In genomic region chr12:53052419-53053222, GRCh38 we compare ENCODE assay signal across 9 cellular contexts. TPM values are rescaled to one million over a fixed set of nuclear protein-coding genes. Genes with fewer than 3 reads are reported as not detected.
DNase-seq lines count a peak whose midpoint lies in the region; ATAC-seq and TF ChIP-seq lines count a peak whose summit lies in the region.
"Had no signal": no experiment of that assay in that cellular context is flagged by ENCODE, and none has a peak within 500 bp of the region (broad histone marks: within the 10 kb centered on the region; RNA-seq: fewer than 3 reads in every experiment).

No MANE protein-coding gene starts in this region.

- H3K27me3 Mint-ChIP-seq in endothelial cell (ENCODE audit: unreplicated experiment), result peaks cover 15% of the 10 kb centered on the region
- no peaks in the 10 kb centered on the region for H3K27me3 Mint-ChIP-seq in activated CD8-positive, alpha-beta T cell treated with anti-CD3 and anti-CD28 coated beads, Interleukin-2, amount 10 ng/mL, durations not matched to agents 7 days and 5 days (ENCODE audit: low read depth)

- no peak overlapping the region for H3K27ac Mint-ChIP-seq in endothelial cell (ENCODE audit: unreplicated experiment)
- no peak overlapping the region for H3K27ac Mint-ChIP-seq in activated CD8-positive, alpha-beta T cell treated with anti-CD3 and anti-CD28 coated beads, Interleukin-2, amount 10 ng/mL, durations not matched to agents 7 days and 5 days

- peaks cover 23% of the 10 kb centered on the region for H3K36me3 Mint-ChIP-seq in endothelial cell (ENCODE audit: low read depth, unreplicated experiment)
- H3K36me3 Mint-ChIP-seq in activated CD8-positive, alpha-beta T cell treated with anti-CD3 and anti-CD28 coated beads, Interleukin-2, amount 10 ng/mL, durations not matched to agents 7 days and 5 days (ENCODE audit: low read depth), result no peaks in the 10 kb centered on the region

- peaks cover 54% of the 10 kb centered on the region for H3K4me1 ChIP-seq in mucosa of descending colon (ENCODE audit: low read depth)

- peaks cover 39% of the 10 kb centered on the region for H3K4me1 Mint-ChIP-seq in endothelial cell (ENCODE audit: unreplicated experiment)
- peaks cover 24% of the 10 kb centered on the region for H3K4me1 Mint-ChIP-seq in activated CD8-positive, alpha-beta T cell treated with anti-CD3 and anti-CD28 coated beads, Interleukin-2, amount 10 ng/mL, durations not matched to agents 7 days and 5 days (ENCODE audit: low read depth)

- H3K9me3 Mint-ChIP-seq in endothelial cell (ENCODE audit: unreplicated experiment), result no peaks in the 10 kb centered on the region
- H3K9me3 Mint-ChIP-seq in activated CD8-positive, alpha-beta T cell treated with anti-CD3 and anti-CD28 coated beads, Interleukin-2, amount 10 ng/mL, durations not matched to agents 7 days and 5 days (ENCODE audit: insufficient read depth), result no peaks in the 10 kb centered on the region

- no peaks in the 10 kb centered on the region for H3K36me3 ChIP-seq in mucosa of descending colon (ENCODE audit: low read depth)
- H3K36me3 ChIP-seq: neutrophil had no signal

- DNase-seq in A172 (ENCODE audit: low spot score) (peak; percentile 64), NCI-H2029 treated with DMSO at 0.1 percent for 48 hours (lab: John Stamatoyannopoulos, UW) (peak; percentile 58), endothelial cell (ENCODE audit: low spot score) (no peak), mucosa of descending colon (peak; percentile 91 to 93 (median 93)), 8988T (no peak)
- no peak for DNase-seq in activated CD8-positive, alpha-beta T cell treated with anti-CD3 and anti-CD28 coated beads, Interleukin-2, amount 10 ng/mL, durations not matched to agents 7 days and 5 days

- H3K4me3 Mint-ChIP-seq in endothelial cell (ENCODE audit: unreplicated experiment), result peak overlapping the region; percentile 62
- no peak overlapping the region for H3K4me3 Mint-ChIP-seq in activated CD8-positive, alpha-beta T cell treated with anti-CD3 and anti-CD28 coated beads, Interleukin-2, amount 10 ng/mL, durations not matched to agents 7 days and 5 days

- TF ChIP-seq CTCF in endothelial cell (IDR thresholded peaks at IDR 0.05; ENCODE audit: unreplicated experiment), result no peak
- TF ChIP-seq CTCF in mucosa of descending colon (IDR thresholded peaks at IDR 0.05), result no peak

- intact Hi-C loops in mucosa of descending colon (cut with DNase I, micrococcal nuclease), result no loop called here

- no peaks in the 10 kb centered on the region for H3K9me3 ChIP-seq in mucosa of descending colon
- H3K9me3 ChIP-seq: neutrophil had no signal

- CTCF ChIA-PET in activated CD8-positive, alpha-beta T cell treated with anti-CD3 and anti-CD28 coated beads, Interleukin-2, amount 10 ng/mL, durations not matched to agents 7 days and 5 days (lab: Charles Lee), result interaction anchor here (0.7 to 5.9 kb wide), 8 partner anchors 9 to 215 kb away, joined by 3 to 58 read pairs (median 4); partner anchors contain the start of gene ESPL1

- ATAC-seq in mucosa of descending colon (peak; percentile 40), GM18498 (IDR thresholded peaks at IDR 0.05; ENCODE audit: unreplicated experiment) (no peak), HG03139 (IDR thresholded peaks at IDR 0.05; ENCODE audit: unreplicated experiment) (no peak)
- ATAC-seq in activated CD8-positive, alpha-beta T cell treated with anti-CD3 and anti-CD28 coated beads, Interleukin-2, amount 10 ng/mL, durations not matched to agents 7 days and 5 days, result no peak

- H3K4me3 ChIP-seq in mucosa of descending colon, result no peak overlapping the region

- POLR2A ChIA-PET in activated CD8-positive, alpha-beta T cell treated with anti-CD3 and anti-CD28 coated beads, Interleukin-2, amount 10 ng/mL, durations not matched to agents 7 days and 5 days (lab: Charles Lee), result interaction anchor here (2.3 kb wide), 1 partner anchor 50 kb away, joined by 9 read pairs; the partner anchor contains the start of gene SOAT2

RNA-seq across cellular contexts. Expression of gene TNS2, which starts 2.8 kb away (rescaled TPM):
- 18.9 and 24.5 TPM in 2 replicates for total RNA-seq in A172 (2014; rRNA removed; shearing (Covaris generic))
- 112 TPM for total RNA-seq in endothelial cell (ENCODE audit: unreplicated experiment)
- total RNA-seq in mucosa of descending colon, result 100 to 1,000 TPM in 1 of 3 donors, 10 to 100 TPM in 2; 22.6 to 119 (median 51.9) TPM
- 1 to 10 TPM; 1.0 to 1.4 TPM for total RNA-seq in activated CD8-positive, alpha-beta T cell treated with anti-CD3 and anti-CD28 coated beads, Interleukin-2, amount 10 ng/mL, durations not matched to agents 7 days and 5 days

RNA-seq across cellular contexts. Expression of gene SPRYD3, which starts 26.6 kb away (rescaled TPM):
- total RNA-seq in A172 (2014; rRNA removed; shearing (Covaris generic)), result 15.2 and 19.6 TPM in 2 replicates
- total RNA-seq in endothelial cell (ENCODE audit: unreplicated experiment), result 10.5 TPM
- total RNA-seq in mucosa of descending colon, result 10 to 100 TPM; 27.3 to 51.0 (median 32.5) TPM
- 10 to 100 TPM; 27.2 to 31.2 TPM for total RNA-seq in activated CD8-positive, alpha-beta T cell treated with anti-CD3 and anti-CD28 coated beads, Interleukin-2, amount 10 ng/mL, durations not matched to agents 7 days and 5 days

RNA-seq across cellular contexts. Expression of gene IGFBP6, which starts 44.8 kb away (rescaled TPM):
- total RNA-seq in A172 (2014; rRNA removed; shearing (Covaris generic)), result 104 and 147 TPM in 2 replicates
- total RNA-seq in endothelial cell (ENCODE audit: unreplicated experiment), result 21.1 TPM
- 10 to 100 TPM in 2 of 3 donors, 1 to 10 TPM in 1; 10.0 to 93.4 (median 27.1) TPM for total RNA-seq in mucosa of descending colon
- total RNA-seq in activated CD8-positive, alpha-beta T cell treated with anti-CD3 and anti-CD28 coated beads, Interleukin-2, amount 10 ng/mL, durations not matched to agents 7 days and 5 days, result 1 to 10 TPM; 3.1 to 5.4 TPM

RNA-seq across cellular contexts. Expression of gene EIF4B, which starts 46.4 kb away (rescaled TPM):
- total RNA-seq in A172 (2014; rRNA removed; shearing (Covaris generic)), result 290 and 314 TPM in 2 replicates
- total RNA-seq in endothelial cell (ENCODE audit: unreplicated experiment), result 629 TPM
- 100 to 1,000 TPM; 341 to 535 (median 345) TPM for total RNA-seq in mucosa of descending colon
- total RNA-seq in activated CD8-positive, alpha-beta T cell treated with anti-CD3 and anti-CD28 coated beads, Interleukin-2, amount 10 ng/mL, durations not matched to agents 7 days and 5 days, result 100 to 1,000 TPM; 352 to 353 TPM

RNA-seq across cellular contexts. Expression of gene SOAT2, which starts 50.7 kb away (rescaled TPM):
- total RNA-seq in A172 (2014; rRNA removed; shearing (Covaris generic)), result 0.17 TPM in 1 of 2 replicates, not detected in the other
- not detected for total RNA-seq in endothelial cell (ENCODE audit: unreplicated experiment)
- under 1 TPM in 1 of 3 donors, not detected in 2; 0.41 TPM for total RNA-seq in mucosa of descending colon
- 10 to 100 TPM; 10.8 to 13.3 TPM for total RNA-seq in activated CD8-positive, alpha-beta T cell treated with anti-CD3 and anti-CD28 coated beads, Interleukin-2, amount 10 ng/mL, durations not matched to agents 7 days and 5 days

Comparison
In these comparisons a context has a peak if more than half of its experiments do, and no peak if none do; other contexts are left out.
1. DNase-seq: peak in A172 (single experiment), NCI-H2029 treated with DMSO at 0.1 percent for 48 hours (single experiment) and mucosa of descending colon (3 of 3); none in endothelial cell (single experiment), activated CD8-positive, alpha-beta T cell treated with anti-CD3 and anti-CD28 coated beads, Interleukin-2, amount 10 ng/mL, durations not matched to agents 7 days and 5 days (single experiment) and 8988T (single experiment).